1 cellular context compared by ENCODE assay signal in genomic region chr3:46897829-46898320, GRCh38.
A peak's percentile ranks its signal among the peaks of the same experiment; 100 is the strongest.
TF ChIP-seq lines count a peak whose summit lies in the region.

No MANE protein-coding gene starts in this region.

TF ChIP-seq in K562, 482 proteins besides CTCF, POLR2A, EP300 and RAD21:
- no peak for TF ChIP-seq NR1H2 (CRISPR knock-in tag; IDR thresholded peaks at IDR 0.05)
- no peak for TF ChIP-seq ZNF408 (CRISPR knock-in tag; IDR thresholded peaks at IDR 0.05; ENCODE audit: low read depth)
- TF ChIP-seq NR2C1 (IDR thresholded peaks at IDR 0.05) = peak; percentile 91
- peak; percentile 92 for TF ChIP-seq NR2C1 (tag; IDR thresholded peaks at IDR 0.05)
- no peak for TF ChIP-seq ZNF57 (CRISPR knock-in tag; IDR thresholded peaks at IDR 0.05)
- TF ChIP-seq IFI16 (CRISPR knock-in tag; IDR thresholded peaks at IDR 0.05) = no peak
- no peak for TF ChIP-seq TAL1 (IDR thresholded peaks at IDR 0.05)
- TF ChIP-seq, protein P1, sequence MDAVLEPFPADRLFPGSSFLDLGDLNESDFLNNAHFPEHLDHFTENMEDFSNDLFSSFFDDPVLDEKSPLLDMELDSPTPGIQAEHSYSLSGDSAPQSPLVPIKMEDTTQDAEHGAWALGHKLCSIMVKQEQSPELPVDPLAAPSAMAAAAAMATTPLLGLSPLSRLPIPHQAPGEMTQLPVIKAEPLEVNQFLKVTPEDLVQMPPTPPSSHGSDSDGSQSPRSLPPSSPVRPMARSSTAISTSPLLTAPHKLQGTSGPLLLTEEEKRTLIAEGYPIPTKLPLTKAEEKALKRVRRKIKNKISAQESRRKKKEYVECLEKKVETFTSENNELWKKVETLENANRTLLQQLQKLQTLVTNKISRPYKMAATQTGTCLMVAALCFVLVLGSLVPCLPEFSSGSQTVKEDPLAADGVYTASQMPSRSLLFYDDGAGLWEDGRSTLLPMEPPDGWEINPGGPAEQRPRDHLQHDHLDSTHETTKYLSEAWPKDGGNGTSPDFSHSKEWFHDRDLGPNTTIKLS (IDR thresholded peaks at IDR 0.05; ENCODE audit: borderline replicate concordance, low read depth) = no peak
- peak; percentile 83 for TF ChIP-seq NR2C2 (CRISPR knock-in tag; IDR thresholded peaks at IDR 0.05)
- peak; percentile 84 for TF ChIP-seq NR2C2 (tag; IDR thresholded peaks at IDR 0.05)
- TF ChIP-seq RFX1 (IDR thresholded peaks at IDR 0.05) = no peak
- TF ChIP-seq ZNF133 (CRISPR knock-in tag; IDR thresholded peaks at IDR 0.05) = no peak
